In the genomic region with DNA sequence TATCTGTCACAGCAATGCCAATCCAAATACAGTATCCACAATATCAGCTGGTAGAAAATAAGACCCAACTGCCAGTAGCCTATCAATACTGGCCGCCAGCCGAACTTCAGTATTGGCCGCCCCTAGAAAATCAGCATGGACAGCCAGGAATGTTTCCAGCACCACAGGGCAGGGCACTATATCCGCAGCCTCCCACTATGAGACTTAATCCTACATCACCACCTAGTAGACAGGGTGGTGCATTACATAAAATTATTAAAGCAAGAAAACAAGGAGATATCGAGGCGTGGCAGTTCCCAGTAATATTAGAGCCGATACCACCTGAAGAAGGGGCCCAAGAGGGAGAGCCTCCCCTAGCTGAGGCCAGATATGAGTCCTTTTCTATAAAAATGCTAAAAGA, we compare ENCODE assay signal across 11 cellular contexts.
DNase-seq lines count a peak whose midpoint lies in the region; TF ChIP-seq lines count a peak whose summit lies in the region.
"Had no signal": no experiment of that assay in that cellular context is flagged by ENCODE, and none has a peak within 500 bp of the region (broad histone marks: within the 10 kb centered on the region; RNA-seq: fewer than 3 reads in every experiment).

No MANE protein-coding gene starts in this region.

- H3K27me3 ChIP-seq in spleen (replicated peaks in 1 of 7), result no peaks in the 10 kb centered on the region

- DNase-seq in GM13977 (ENCODE audit: low spot score), result peak; percentile 11
- peak; percentile 61 for DNase-seq in RPMI7951 (ENCODE audit: low read depth)
- peak; percentile 19 for DNase-seq in fibroblast of gingiva (ENCODE audit: low read depth)
- no peak for DNase-seq in spleen
- DNase-seq in midbrain (lab: John Stamatoyannopoulos, UW), result no peak
- DNase-seq in activated T-cell treated with anti-CD3 and anti-CD28 coated beads, Interleukin-2, amount 50 U/mL, for 24 hours, result no peak
- DNase-seq in NCI-H146 treated with DMSO at 0.1 percent for 48 hours (lab: John Stamatoyannopoulos, UW; ENCODE audit: unreplicated experiment), result no peak
- DNase-seq in hepatic stellate cell (ENCODE audit: low spot score), result no peak
- DNase-seq: activated CD4-positive, alpha-beta T cell treated with anti-CD3 and anti-CD28 coated beads, Interleukin-2, amount 50 U/mL, for 1 hour; NCI-H2171 had no signal

- TF ChIP-seq POLR2A in spleen (IDR thresholded peaks at IDR 0.05), result no peak

- no peaks in the 10 kb centered on the region for H3K27me3 Mint-ChIP-seq in activated T-cell treated with anti-CD3 and anti-CD28 coated beads, Interleukin-2, amount 50 U/mL, for 24 hours

- TF ChIP-seq CTCF in GM13977 (IDR thresholded peaks at IDR 0.05; ENCODE audit: extremely low read depth, insufficient read depth, missing control alignments) (peak; percentile 53), spleen (IDR thresholded peaks at IDR 0.05 in 8 of 11, conservative IDR thresholded peaks at IDR 0.05 in 3 of 11) (peak in 6 of 11 experiments; percentile 13 to 83 (median 51))

- no peak overlapping the region for H3K27ac ChIP-seq in spleen
- H3K27ac ChIP-seq: SK-N-MC had no signal

- in situ Hi-C loops in GM13977 (cut with MboI; ENCODE audit: low pct_unique_long_range_greater_than_20kb, low sequenced_read_pairs, unreplicated experiment), result no loop called here

- intact Hi-C loops in spleen (cut with DNase I; ENCODE audit: low total_unique reads), result no loop called here

- no peak overlapping the region for H3K4me3 ChIP-seq in spleen
- H3K4me3 ChIP-seq: SK-N-MC had no signal

- no peak overlapping the region for H3K27ac Mint-ChIP-seq in activated T-cell treated with anti-CD3 and anti-CD28 coated beads, Interleukin-2, amount 50 U/mL, for 24 hours

- H3K4me1 ChIP-seq in spleen, result peaks cover 0 to 8% (median 0%) of the 10 kb centered on the region in 6 donors

- H3K9me3 ChIP-seq in spleen, result peaks cover 0 to 23% (median 0%) of the 10 kb centered on the region in 8 donors

- no peak overlapping the region for H3K4me3 Mint-ChIP-seq in activated T-cell treated with anti-CD3 and anti-CD28 coated beads, Interleukin-2, amount 50 U/mL, for 24 hours

- H3K9me3 Mint-ChIP-seq in activated T-cell treated with anti-CD3 and anti-CD28 coated beads, Interleukin-2, amount 50 U/mL, for 24 hours, result peaks cover 5% of the 10 kb centered on the region

- no peaks in the 10 kb centered on the region for H3K4me1 Mint-ChIP-seq in activated T-cell treated with anti-CD3 and anti-CD28 coated beads, Interleukin-2, amount 50 U/mL, for 24 hours (ENCODE audit: low read depth)

- H3K36me3 Mint-ChIP-seq in activated T-cell treated with anti-CD3 and anti-CD28 coated beads, Interleukin-2, amount 50 U/mL, for 24 hours (ENCODE audit: low read depth), result no peaks in the 10 kb centered on the region

- 6 to 96% (median 92%) methylated on average over 7 of the region's 7 CpGs for WGBS in spleen, 5 donors

- no peaks in the 10 kb centered on the region for H3K36me3 ChIP-seq in spleen

Comparison
In these comparisons a context has a peak if more than half of its experiments do, and no peak if none do; other contexts are left out.
1. DNase-seq: peak in GM13977 (single experiment), RPMI7951 (single experiment) and fibroblast of gingiva (single experiment); none in spleen (single experiment), midbrain (single experiment), activated T-cell treated with anti-CD3 and anti-CD28 coated beads, Interleukin-2, amount 50 U/mL, for 24 hours (single experiment), NCI-H146 treated with DMSO at 0.1 percent for 48 hours (single experiment) and hepatic stellate cell (single experiment).